ENCODE assay signal across 8 cellular contexts in the genomic region with DNA sequence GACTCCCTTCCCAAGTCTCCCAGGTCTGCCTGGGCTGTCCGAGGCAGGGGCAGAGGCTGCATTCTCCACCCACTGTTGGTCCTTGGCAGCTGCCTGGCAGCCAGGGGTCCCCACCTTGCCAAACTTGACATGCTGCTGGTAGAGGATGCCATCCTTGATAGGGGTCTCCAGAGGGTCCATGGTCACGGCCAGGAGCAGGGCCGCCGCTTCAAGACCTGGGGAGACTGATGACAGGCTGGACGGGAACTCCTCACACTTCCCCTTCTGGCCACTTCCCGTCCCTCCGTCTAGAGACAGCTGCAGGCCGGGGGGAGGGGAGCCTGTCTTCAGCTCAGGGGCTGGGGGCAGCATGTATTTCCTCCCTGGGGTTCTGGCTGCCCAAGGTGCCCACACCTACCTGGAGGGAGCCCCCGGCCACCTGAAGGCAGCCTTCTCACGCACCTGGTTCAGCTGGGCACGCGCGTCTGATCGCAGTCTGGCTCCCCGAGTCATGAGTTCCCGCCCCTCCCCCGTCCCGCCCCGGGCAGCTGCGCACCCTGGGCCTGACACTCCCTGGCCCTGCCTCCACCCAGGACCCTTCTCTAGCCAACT. TPM values are rescaled to one million over a fixed set of nuclear protein-coding genes. Genes with fewer than 3 reads are reported as not detected.
DNase-seq lines count a peak whose midpoint lies in the region; ATAC-seq, FAIRE-seq and TF ChIP-seq lines count a peak whose summit lies in the region.

A gene with protein sequence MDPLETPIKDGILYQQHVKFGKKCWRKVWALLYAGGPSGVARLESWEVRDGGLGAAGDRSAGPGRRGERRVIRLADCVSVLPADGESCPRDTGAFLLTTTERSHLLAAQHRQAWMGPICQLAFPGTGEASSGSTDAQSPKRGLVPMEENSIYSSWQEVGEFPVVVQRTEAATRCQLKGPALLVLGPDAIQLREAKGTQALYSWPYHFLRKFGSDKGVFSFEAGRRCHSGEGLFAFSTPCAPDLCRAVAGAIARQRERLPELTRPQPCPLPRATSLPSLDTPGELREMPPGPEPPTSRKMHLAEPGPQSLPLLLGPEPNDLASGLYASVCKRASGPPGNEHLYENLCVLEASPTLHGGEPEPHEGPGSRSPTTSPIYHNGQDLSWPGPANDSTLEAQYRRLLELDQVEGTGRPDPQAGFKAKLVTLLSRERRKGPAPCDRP (minus strand): TSS at position 466 of the 591 bp plus-strand sequence. CDS start 286 bp downstream, at position 180.

- TF ChIP-seq CTCF in GM13976 (IDR thresholded peaks at IDR 0.05; ENCODE audit: borderline replicate concordance, control extremely low read depth, extremely low read depth, insufficient read depth, missing control alignments) (no peak), astrocyte (IDR thresholded peaks at IDR 0.05; ENCODE audit: insufficient read depth, low read depth, low read length) (no peak), nephron progenitor cell (IDR thresholded peaks at IDR 0.05) (no peak), mammary epithelial cell (conservative IDR thresholded peaks at IDR 0.05 in 1 of 2, IDR thresholded peaks at IDR 0.05 in 1 of 2; ENCODE audit: extremely low read depth in 1 of 2, insufficient read depth in 1 of 2, low read depth in 1 of 2, low read length in 2 of 2) (no peak)

- intact Hi-C loops in mammary epithelial cell (cut with micrococcal nuclease), result no loop called here

- peak within 1 kb of the TSS; percentile 47 for H3K27ac Mint-ChIP-seq in astrocyte (ENCODE audit: unreplicated experiment)
- H3K27ac Mint-ChIP-seq in nephron progenitor cell, result peak within 1 kb of the TSS; percentile 37

- H3K4me3 ChIP-seq in astrocyte (ENCODE audit: insufficient read depth, low read depth, low read length) (no peak within 1 kb of the TSS), mammary epithelial cell (replicated peaks in 1 of 3; ENCODE audit: insufficient read depth in 1 of 3, low read depth in 2 of 3, low read length in 3 of 3) (no peak within 1 kb of the TSS)

- in situ Hi-C loops in GM13976 (cut with MboI; ENCODE audit: low sequenced_read_pairs, unreplicated experiment), result no loop called here
- in situ Hi-C loops in mammary epithelial cell (cut with MboI; ENCODE audit: low sequenced_read_pairs in 2 of 2), result no loop called here

- H3K4me2 ChIP-seq in astrocyte (ENCODE audit: low read length) (no peak within 1 kb of the TSS), mammary epithelial cell (ENCODE audit: insufficient read depth, low read depth, low read length) (no peak within 1 kb of the TSS)

- H3K27me3 ChIP-seq in astrocyte (ENCODE audit: insufficient read depth, low read length), result no peaks in the 10 kb centered on the region
- no peaks in the 10 kb centered on the region for H3K27me3 ChIP-seq in mammary epithelial cell (ENCODE audit: insufficient read depth, low read length)

- H3K9ac ChIP-seq in astrocyte (ENCODE audit: low read length) (no peak within 1 kb of the TSS), mammary epithelial cell (ENCODE audit: insufficient read depth, low read length) (no peak within 1 kb of the TSS)

- H3K36me3 Mint-ChIP-seq in astrocyte (ENCODE audit: low read depth, unreplicated experiment) (peaks cover 31% of the 10 kb centered on the region), nephron progenitor cell (ENCODE audit: low read depth) (peaks cover 34% of the 10 kb centered on the region)

- H2AFZ ChIP-seq in astrocyte (ENCODE audit: low read depth, low read length) (no peak within 1 kb of the TSS), mammary epithelial cell (ENCODE audit: low read depth, low read length) (no peak within 1 kb of the TSS)

- DNase-seq in GM13976 (ENCODE audit: low spot score) (peak; percentile 73), astrocyte (ENCODE audit: low read depth) (no peak), nephron progenitor cell (peak; percentile 34), NCI-H524 (lab: John Stamatoyannopoulos, UW) (no peak), mammary epithelial cell (no peak), kidney tubule cell (ENCODE audit: low spot score) (no peak)
- DNase-seq in activated effector memory CD4-positive, alpha-beta T cell treated with anti-CD3 and anti-CD28 coated beads, Interleukin-2, amount 50 U/mL, for 16 hours, result no peak

- H3K36me3 ChIP-seq in astrocyte (ENCODE audit: insufficient read depth, low read length), result peaks cover 8% of the 10 kb centered on the region
- peaks cover 4% of the 10 kb centered on the region for H3K36me3 ChIP-seq in mammary epithelial cell (ENCODE audit: insufficient read depth, low read length)

- H4K20me1 ChIP-seq in astrocyte (ENCODE audit: insufficient read depth, low read length), result peaks cover 30% of the 10 kb centered on the region
- H4K20me1 ChIP-seq in mammary epithelial cell (ENCODE audit: insufficient read depth, low read length), result no peaks in the 10 kb centered on the region

- H3K27me3 Mint-ChIP-seq in astrocyte (ENCODE audit: low read depth, unreplicated experiment) (no peaks in the 10 kb centered on the region), nephron progenitor cell (ENCODE audit: low read depth, poor library complexity) (no peaks in the 10 kb centered on the region)

- 96% methylated on average over 8 of the region's 20 CpGs for WGBS in mammary epithelial cell (ENCODE audit: low coverage, missing lambda C conversion rate)

- H3K4me3 Mint-ChIP-seq in astrocyte (ENCODE audit: unreplicated experiment) (peak within 1 kb of the TSS; percentile 20), nephron progenitor cell (no peak within 1 kb of the TSS)

- peak; percentile 40 for ATAC-seq in HG03066 (IDR thresholded peaks at IDR 0.05; ENCODE audit: low read depth, unreplicated experiment)

- H3K79me2 ChIP-seq in astrocyte (ENCODE audit: insufficient read depth, low read length) (peaks cover 5% of the 10 kb centered on the region), mammary epithelial cell (ENCODE audit: insufficient read depth, low read length) (peaks cover 8% of the 10 kb centered on the region)

- CTCF ChIA-PET in mammary epithelial cell (lab: Charles Lee; ENCODE audit: low non-redundant PET), result no interaction called here

- H3K9me3 Mint-ChIP-seq in astrocyte (ENCODE audit: unreplicated experiment) (no peaks in the 10 kb centered on the region), nephron progenitor cell (no peaks in the 10 kb centered on the region)

- BruUV-seq in mammary epithelial cell (replicated peaks; lab: Mats Ljungman, UMichigan), result no TSS peak

- peaks cover 8% of the 10 kb centered on the region for H3K4me1 Mint-ChIP-seq in astrocyte (ENCODE audit: low read depth, unreplicated experiment)
- peaks cover 20% of the 10 kb centered on the region for H3K4me1 Mint-ChIP-seq in nephron progenitor cell

- H3K9me3 ChIP-seq in astrocyte (ENCODE audit: insufficient read depth, low read depth, low read length) (no peaks in the 10 kb centered on the region), mammary epithelial cell (replicated peaks; ENCODE audit: insufficient read depth, low read length) (no peaks in the 10 kb centered on the region)

- FAIRE-seq in astrocyte (lab: Jason Lieb, UNC), result no peak

- H3K27ac ChIP-seq in astrocyte (ENCODE audit: low read depth, low read length) (no peak within 1 kb of the TSS), mammary epithelial cell (ENCODE audit: insufficient read depth, low read depth, low read length) (no peak within 1 kb of the TSS)

- dilution Hi-C loops in mammary epithelial cell (cut with HindIII; ENCODE audit: low sequenced_read_pairs), result no loop called here

- no peaks in the 10 kb centered on the region for H3K4me1 ChIP-seq in astrocyte (ENCODE audit: insufficient read depth, low read length)
- no peaks in the 10 kb centered on the region for H3K4me1 ChIP-seq in mammary epithelial cell (ENCODE audit: insufficient read depth, low read length)

RNA-seq across cellular contexts. Expression of the gene that starts here (rescaled TPM):
- total RNA-seq in astrocyte, result 15.6 and 16.3 TPM in 2 replicates
- total RNA-seq in mammary epithelial cell, result 1 to 10 TPM; 4.3 to 4.7 TPM
- polyA plus RNA-seq in mammary epithelial cell, result 1.7 TPM
- 2.4 TPM for polyA minus RNA-seq in mammary epithelial cell

Comparison
In these comparisons a context has a peak if more than half of its experiments do, and no peak if none do; other contexts are left out.
1. DNase-seq: peak in GM13976 (single experiment) and nephron progenitor cell (single experiment); none in astrocyte (single experiment), activated effector memory CD4-positive, alpha-beta T cell treated with anti-CD3 and anti-CD28 coated beads, Interleukin-2, amount 50 U/mL, for 16 hours (single experiment), NCI-H524 (0 of 2), mammary epithelial cell (single experiment) and kidney tubule cell (single experiment).